In the genomic region with DNA sequence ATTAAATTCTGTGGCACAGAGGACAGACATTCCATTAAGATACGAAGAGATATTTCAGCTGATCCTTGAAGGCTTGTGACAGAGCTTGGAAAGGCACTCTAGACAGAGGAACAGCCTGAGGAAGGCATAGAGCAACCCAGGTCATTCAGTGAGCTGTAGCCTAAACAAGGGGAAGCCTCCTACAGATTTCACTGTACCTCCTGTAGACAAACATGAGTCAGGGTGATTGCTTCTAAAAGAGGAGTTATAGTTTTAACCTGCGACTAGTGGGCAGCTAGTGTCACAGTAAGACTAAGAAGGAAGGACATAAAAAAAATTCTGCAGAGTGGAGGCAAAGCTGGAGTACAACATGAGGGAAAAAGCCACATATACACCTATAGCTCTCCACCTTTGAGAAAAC, we compare ENCODE assay signal across 8 cellular contexts. TPM values are rescaled to one million over a fixed set of nuclear protein-coding genes. Genes with fewer than 3 reads are reported as not detected.
DNase-seq lines count a peak whose midpoint lies in the region; ATAC-seq and TF ChIP-seq lines count a peak whose summit lies in the region.

No MANE protein-coding gene starts in this region.

- no peaks in the 10 kb centered on the region for H3K27me3 ChIP-seq in dorsolateral prefrontal cortex
- no peaks in the 10 kb centered on the region for H3K27me3 ChIP-seq in WERI-Rb-1 (ENCODE audit: insufficient read depth, low read depth, severe bottlenecking)

- H3K27ac ChIP-seq in dorsolateral prefrontal cortex: no peak overlapping the region
- no peak overlapping the region for H3K27ac ChIP-seq in WERI-Rb-1

- DNase-seq in EH (ENCODE audit: low read depth) (peak; percentile 62), H4 (ENCODE audit: low spot score) (peak; percentile 29), SIG-M5 treated with dmso at 0.1 percent for 504 hours (lab: John Stamatoyannopoulos, UW; ENCODE audit: unreplicated experiment) (peak; percentile 31), germinal center (ENCODE audit: low spot score) (peak; percentile 8), dorsolateral prefrontal cortex (no peak), WERI-Rb-1 (no peak), mesenteric fat pad (ENCODE audit: low spot score) (no peak)

- no peaks in the 10 kb centered on the region for H3K9me3 ChIP-seq in WERI-Rb-1 (ENCODE audit: severe bottlenecking)

- intact Hi-C loops in dorsolateral prefrontal cortex (cut with DNase I): no loop called here

- no peak overlapping the region for H3K4me3 ChIP-seq in dorsolateral prefrontal cortex
- no peak overlapping the region for H3K4me3 ChIP-seq in WERI-Rb-1 (ENCODE audit: low read depth, low read length)

- ATAC-seq in HG02623 (IDR thresholded peaks at IDR 0.05; ENCODE audit: unreplicated experiment): no peak

- peaks cover 18% of the 10 kb centered on the region for H3K36me3 ChIP-seq in WERI-Rb-1

- TF ChIP-seq CTCF in dorsolateral prefrontal cortex (IDR thresholded peaks at IDR 0.05 in 54 of 56, conservative IDR thresholded peaks at IDR 0.05 in 2 of 56; ENCODE audit: low read depth in 1 of 56, partially characterized antibody in 56 of 56) (no peak), WERI-Rb-1 (IDR thresholded peaks at IDR 0.05; ENCODE audit: low read depth, low read length) (no peak)

RNA-seq across cellular contexts. Expression of a gene that starts 43.5 kb away (rescaled TPM):
- total RNA-seq in H4 (2014; rRNA removed; shearing (Covaris generic)): not detected in 2 replicates
- total RNA-seq in dorsolateral prefrontal cortex: 1 to 10 TPM in 55 of 120 experiments, under 1 TPM in 58, not detected in 7; 0.20 to 4.0 (median 0.98) TPM
- total RNA-seq in mesenteric fat pad: 0.64 TPM

RNA-seq across cellular contexts. Expression of a gene that starts 56.0 kb away (rescaled TPM):
- total RNA-seq in H4 (2014; rRNA removed; shearing (Covaris generic)): 9.1 and 11.8 TPM in 2 replicates
- 10 to 100 TPM; 30.3 to 55.8 (median 41.3) TPM for total RNA-seq in dorsolateral prefrontal cortex
- 35.9 TPM for total RNA-seq in mesenteric fat pad

RNA-seq across cellular contexts. Expression of a gene that starts 56.3 kb away (rescaled TPM):
- total RNA-seq in H4 (2014; rRNA removed; shearing (Covaris generic)): 4.1 and 12.5 TPM in 2 replicates
- total RNA-seq in dorsolateral prefrontal cortex: 10 to 100 TPM; 37.0 to 86.0 (median 61.1) TPM
- 83.0 TPM for total RNA-seq in mesenteric fat pad

Comparison
In these comparisons a context has a peak if more than half of its experiments do, and no peak if none do; other contexts are left out.
1. DNase-seq: peak in EH (single experiment), H4 (single experiment), SIG-M5 treated with dmso at 0.1 percent for 504 hours (single experiment) and germinal center (single experiment); none in dorsolateral prefrontal cortex (0 of 10), WERI-Rb-1 (single experiment) and mesenteric fat pad (single experiment).